ENCODE assay signal across 25 cellular contexts in the genomic region with DNA sequence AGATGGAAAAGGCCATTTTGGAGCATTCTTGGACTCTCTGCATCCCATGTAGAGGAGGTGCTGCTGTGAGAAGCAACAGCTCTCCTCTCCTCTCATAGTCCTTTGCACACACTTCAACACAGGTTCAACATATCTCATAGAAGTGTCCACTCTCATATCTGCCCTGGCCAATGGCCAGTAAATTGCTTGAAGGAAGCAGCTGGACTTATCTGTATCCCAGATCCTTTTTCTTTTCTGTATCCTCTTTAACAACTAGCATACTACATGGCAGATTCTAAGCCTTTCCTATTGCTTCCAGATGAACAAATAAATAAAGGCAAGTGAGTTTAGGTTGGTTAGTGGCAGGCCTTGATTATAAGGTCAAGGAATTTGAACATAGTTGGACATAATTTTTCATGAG.
"Had no signal": no experiment of that assay in that cellular context is flagged by ENCODE, and none has a peak within 500 bp of the region (broad histone marks: within the 10 kb centered on the region; RNA-seq: fewer than 3 reads in every experiment).

No MANE protein-coding gene starts in this region.

- H3K27ac ChIP-seq: colonic mucosa, neutrophil, parathyroid adenoma, right lobe of liver, suprapubic skin, transverse colon, upper lobe of right lung, uterus had no signal

- H3K4me3 Mint-ChIP-seq: dendritic cell treated with granulocyte-macrophage colony-stimulating factor and Interleukin-4, amounts not matched to agents 40 ng/mL and 50 ng/mL, for 4 days; memory B cell; natural killer cell; neural crest cell; stimulated activated naive CD8-positive, alpha-beta T cell treated with anti-CD3 and anti-CD28 coated beads, Interleukin-15, amount 100 ng/mL, for 72 hours had no signal

- H3K27me3 Mint-ChIP-seq: dendritic cell treated with granulocyte-macrophage colony-stimulating factor and Interleukin-4, amounts not matched to agents 40 ng/mL and 50 ng/mL, for 4 days; memory B cell; progenitor cell of endocrine pancreas; stimulated activated naive CD8-positive, alpha-beta T cell treated with anti-CD3 and anti-CD28 coated beads, Interleukin-15, amount 100 ng/mL, for 72 hours had no signal

- DNase-seq: effector memory CD4-positive, alpha-beta T cell; kidney; midbrain; natural killer cell; right lobe of liver; stimulated activated CD4-positive, alpha-beta T cell treated with anti-CD3 and anti-CD28 coated beads, Interleukin-12 subunit alpha, Interleukin-12 subunit beta, amount 100 ng/mL, for 4 hours; stimulated activated CD4-positive, alpha-beta T cell treated with anti-CD3 and anti-CD28 coated beads, Interleukin-1b, Interleukin-23, amount 100 ng/mL, for 48 hours; stimulated activated CD4-positive, alpha-beta T cell treated with anti-CD3 and anti-CD28 coated beads, Interleukin-4, amount 100 ng/mL, for 1 hour; stimulated activated CD8-positive, alpha-beta memory T cell treated with anti-CD3 and anti-CD28 coated beads, Interleukin-4, amount 100 ng/mL, for 48 hours; stimulated activated naive CD4-positive, alpha-beta T cell; stimulated activated naive CD8-positive, alpha-beta T cell treated with anti-CD3 and anti-CD28 coated beads, Interleukin-15, amount 100 ng/mL, for 72 hours; transverse colon; upper lobe of right lung; uterus had no signal

- H3K79me2 ChIP-seq: parathyroid adenoma had no signal

- H3K9me3 ChIP-seq: colonic mucosa, neutrophil, right lobe of liver, suprapubic skin, transverse colon, upper lobe of right lung, uterus had no signal

- H3K36me3 ChIP-seq: colonic mucosa, neutrophil, right lobe of liver, suprapubic skin, transverse colon, upper lobe of right lung had no signal

- H2AFZ ChIP-seq: parathyroid adenoma had no signal

- ATAC-seq: left lobe of liver; natural killer cell; right lobe of liver; stimulated activated naive CD8-positive, alpha-beta T cell treated with anti-CD3 and anti-CD28 coated beads, Interleukin-15, amount 100 ng/mL, for 72 hours; upper lobe of right lung had no signal

- H3K9me3 Mint-ChIP-seq: dendritic cell treated with granulocyte-macrophage colony-stimulating factor and Interleukin-4, amounts not matched to agents 40 ng/mL and 50 ng/mL, for 4 days; memory B cell; natural killer cell; neural crest cell; stimulated activated naive CD8-positive, alpha-beta T cell treated with anti-CD3 and anti-CD28 coated beads, Interleukin-15, amount 100 ng/mL, for 72 hours had no signal

- H3K4me1 Mint-ChIP-seq: memory B cell; stimulated activated naive CD8-positive, alpha-beta T cell treated with anti-CD3 and anti-CD28 coated beads, Interleukin-15, amount 100 ng/mL, for 72 hours had no signal

- H3K9ac ChIP-seq: parathyroid adenoma had no signal

- H3K27me3 ChIP-seq: colonic mucosa, neutrophil, suprapubic skin, transverse colon, upper lobe of right lung had no signal

- H3K4me1 ChIP-seq: colonic mucosa, parathyroid adenoma, right lobe of liver, suprapubic skin, upper lobe of right lung, uterus had no signal

- H3K4me3 ChIP-seq: colonic mucosa, lung, right lobe of liver, smooth muscle cell, suprapubic skin, transverse colon, upper lobe of right lung, uterus had no signal

- H3K4me2 ChIP-seq: smooth muscle cell had no signal

- H3K27ac Mint-ChIP-seq: dendritic cell treated with granulocyte-macrophage colony-stimulating factor and Interleukin-4, amounts not matched to agents 40 ng/mL and 50 ng/mL, for 4 days; memory B cell; natural killer cell; stimulated activated naive CD8-positive, alpha-beta T cell treated with anti-CD3 and anti-CD28 coated beads, Interleukin-15, amount 100 ng/mL, for 72 hours had no signal

- H3K36me3 Mint-ChIP-seq: memory B cell, natural killer cell had no signal
